In genomic region chr7:26626687-26627086, GRCh38 we compare ENCODE assay signal across 9 cellular contexts.
"Had no signal": no experiment of that assay in that cellular context is flagged by ENCODE, and none has a peak within 500 bp of the region (broad histone marks: within the 10 kb centered on the region; RNA-seq: fewer than 3 reads in every experiment).

No MANE protein-coding gene starts in this region.

- DNase-seq: GM23248, GOT3, H7, HFFc6 had no signal

- H2AFZ ChIP-seq: GM23248 had no signal

- H3K4me3 ChIP-seq: GM23248, HAP-1 had no signal

- H3K36me3 Mint-ChIP-seq: IgD-negative memory B cell had no signal

- H3K27ac Mint-ChIP-seq: HFFc6, IgD-negative memory B cell had no signal

- H3K27me3 Mint-ChIP-seq: IgD-negative memory B cell had no signal

- H3K27ac ChIP-seq: GM23248, HL-60 had no signal

- H3K4me3 Mint-ChIP-seq: HFFc6, IgD-negative memory B cell had no signal

- H3K4me1 ChIP-seq: HAP-1 had no signal

- H3K9ac ChIP-seq: GM23248 had no signal

- H3K9me3 ChIP-seq: HAP-1 had no signal

- H3K4me1 Mint-ChIP-seq: IgD-negative memory B cell had no signal

- ATAC-seq: HCT116, HepG2 had no signal

- H3K36me3 ChIP-seq: HAP-1 had no signal
